16 cellular contexts compared by ENCODE assay signal in the genomic region with DNA sequence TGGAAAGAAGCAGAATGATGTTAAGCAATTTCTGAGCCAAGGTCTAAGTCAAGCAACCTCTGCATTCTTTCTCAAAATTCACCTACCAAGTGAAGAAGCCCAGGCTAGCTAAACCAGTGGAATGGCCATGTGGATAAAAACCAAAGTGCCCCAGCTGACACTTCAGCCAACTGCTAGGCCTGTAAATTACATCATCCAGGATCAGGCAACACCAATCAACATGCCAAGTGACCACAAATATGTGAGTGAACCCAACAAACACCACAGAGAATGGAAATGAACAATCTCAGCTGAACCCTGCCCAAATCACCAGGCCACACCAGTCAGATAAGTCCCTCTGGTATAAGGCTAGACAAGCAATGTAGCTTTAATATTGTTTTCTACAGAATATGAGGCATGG. TPM values are rescaled to one million over a fixed set of nuclear protein-coding genes. Genes with fewer than 3 reads are reported as not detected.
A peak's percentile ranks its signal among the peaks of the same experiment; 100 is the strongest.
DNase-seq lines count a peak whose midpoint lies in the region; ATAC-seq and TF ChIP-seq lines count a peak whose summit lies in the region.
"Had no signal": no experiment of that assay in that cellular context is flagged by ENCODE, and none has a peak within 500 bp of the region (broad histone marks: within the 10 kb centered on the region; RNA-seq: fewer than 3 reads in every experiment).

No MANE protein-coding gene starts in this region.

- no peaks in the 10 kb centered on the region for H3K9me3 ChIP-seq in lower lobe of right lung
- H3K9me3 ChIP-seq: heart right ventricle, Peyer's patch had no signal

- peaks cover 40% of the 10 kb centered on the region for H3K27me3 Mint-ChIP-seq in Calu3 (ENCODE audit: unreplicated experiment)
- peaks cover 12% of the 10 kb centered on the region for H3K27me3 Mint-ChIP-seq in MCF 10A (ENCODE audit: insufficient read depth, unreplicated experiment)

- H3K36me3 Mint-ChIP-seq in Calu3 (ENCODE audit: insufficient read depth, unreplicated experiment) (no peaks in the 10 kb centered on the region), MCF 10A (ENCODE audit: insufficient read depth, unreplicated experiment) (no peaks in the 10 kb centered on the region)
- H3K36me3 Mint-ChIP-seq: CD8-positive, alpha-beta T cell had no signal

- no TSS peak for BruUV-seq in Calu3 (replicated peaks; lab: Mats Ljungman, UMichigan)
- no TSS peak for BruUV-seq in MCF 10A (replicated peaks; lab: Mats Ljungman, UMichigan)

- H3K4me1 ChIP-seq in lower lobe of right lung = no peaks in the 10 kb centered on the region
- H3K4me1 ChIP-seq: heart right ventricle, Peyer's patch had no signal

- DNase-seq in Calu3 (peak; percentile 50), LHCN-M2 (ENCODE audit: low read depth) (peak; percentile 98), MCF 10A (ENCODE audit: unreplicated experiment) (peak; percentile 84), lower lobe of right lung (no peak), NCI-H748 (lab: John Stamatoyannopoulos, UW; ENCODE audit: unreplicated experiment) (no peak), hippocampal formation (lab: John Stamatoyannopoulos, UW) (no peak), germinal center (ENCODE audit: low spot score) (no peak), SHP77 treated with DMSO at 0.1 percent for 48 hours (lab: John Stamatoyannopoulos, UW) (no peak)
- DNase-seq: activated T-cell treated with anti-CD3 and anti-CD28 coated beads, Interleukin-2, amount 50 U/mL, for 1 hour; CD8-positive, alpha-beta T cell; heart right ventricle; NCI-H1436; Peyer's patch had no signal

- no peak overlapping the region for H3K27ac ChIP-seq in lower lobe of right lung
- H3K27ac ChIP-seq: heart right ventricle, Peyer's patch, skin epidermis, VCaP had no signal

- POLR2A ChIA-PET in MCF 10A (lab: Yijun Ruan, JAX) = interaction anchor here (1.1 kb wide), 2 partner anchors 9 to 26 kb away, joined by 3 read pairs; no protein-coding TSS in a partner anchor

- ATAC-seq in lower lobe of right lung = peak; percentile 42 to 79
- ATAC-seq: CD8-positive, alpha-beta T cell; heart right ventricle had no signal

- intact Hi-C loops in Calu3 (cut with micrococcal nuclease; ENCODE audit: unreplicated experiment) = no loop called here
- intact Hi-C loops in MCF 10A (cut with micrococcal nuclease) = no loop called here
- intact Hi-C loops in lower lobe of right lung (cut with DNase I) = no loop called here

- H3K36me3 ChIP-seq in lower lobe of right lung = no peaks in the 10 kb centered on the region
- H3K36me3 ChIP-seq: heart right ventricle, Peyer's patch had no signal

- TF ChIP-seq CTCF in Calu3 (IDR thresholded peaks at IDR 0.05; ENCODE audit: unreplicated experiment) (no peak), MCF 10A (IDR thresholded peaks at IDR 0.05; ENCODE audit: unreplicated experiment) (no peak), lower lobe of right lung (IDR thresholded peaks at IDR 0.05) (no peak)

- no peaks in the 10 kb centered on the region for H3K27me3 ChIP-seq in lower lobe of right lung (ENCODE audit: low read depth)
- H3K27me3 ChIP-seq: Peyer's patch had no signal

- H3K4me1 Mint-ChIP-seq in Calu3 (ENCODE audit: low read depth, unreplicated experiment) (peaks cover 5% of the 10 kb centered on the region), MCF 10A (ENCODE audit: insufficient read depth, unreplicated experiment) (peaks cover 20% of the 10 kb centered on the region)

- CTCF ChIA-PET in Calu3 (lab: Charles Lee) (interaction anchor here (0.7 to 1.1 kb wide), 2 partner anchors 229 to 479 kb away, joined by 3 to 6 read pairs; no protein-coding TSS in a partner anchor), MCF 10A (lab: Yijun Ruan, JAX) (no interaction called here)

- no peak overlapping the region for H3K27ac Mint-ChIP-seq in Calu3 (ENCODE audit: unreplicated experiment)
- no peak overlapping the region for H3K27ac Mint-ChIP-seq in MCF 10A (ENCODE audit: low read depth, unreplicated experiment)
- H3K27ac Mint-ChIP-seq: CD8-positive, alpha-beta T cell had no signal

- H3K4me3 Mint-ChIP-seq in Calu3 (ENCODE audit: low read depth, unreplicated experiment) = no peak overlapping the region
- no peak overlapping the region for H3K4me3 Mint-ChIP-seq in MCF 10A (ENCODE audit: unreplicated experiment)
- H3K4me3 Mint-ChIP-seq: CD8-positive, alpha-beta T cell had no signal

- no peak overlapping the region for H3K4me3 ChIP-seq in lower lobe of right lung
- H3K4me3 ChIP-seq: heart right ventricle, Peyer's patch, skin epidermis had no signal

- H3K9me3 Mint-ChIP-seq in Calu3 (ENCODE audit: low read depth, unreplicated experiment) (no peaks in the 10 kb centered on the region), MCF 10A (ENCODE audit: unreplicated experiment) (no peaks in the 10 kb centered on the region)
- H3K9me3 Mint-ChIP-seq: CD8-positive, alpha-beta T cell had no signal

RNA-seq across cellular contexts. Expression of gene FJX1, which starts 25.1 kb away (rescaled TPM):
- total RNA-seq in Calu3 (2022) (19.1 and 19.8 TPM in 2 replicates), LHCN-M2 (2014; rRNA removed) (52.2 and 73.8 TPM in 2 replicates), MCF 10A (2022) (33.3 and 53.7 TPM in 2 replicates), lower lobe of right lung (1.5 TPM)
- 32.8 TPM for polyA plus RNA-seq in LHCN-M2 (2012)
- total RNA-seq: CD8-positive, alpha-beta T cell; mononuclear cell; Peyer's patch had no signal

Comparison
In these comparisons a context has a peak if more than half of its experiments do, and no peak if none do; other contexts are left out.
1. DNase-seq: peak in Calu3 (single experiment), LHCN-M2 (single experiment) and MCF 10A (single experiment); none in lower lobe of right lung (single experiment), NCI-H748 (single experiment), hippocampal formation (0 of 2), germinal center (single experiment) and SHP77 treated with DMSO at 0.1 percent for 48 hours (single experiment).